Comparison of ENCODE assay signal across 1 cellular context in the genomic region with DNA sequence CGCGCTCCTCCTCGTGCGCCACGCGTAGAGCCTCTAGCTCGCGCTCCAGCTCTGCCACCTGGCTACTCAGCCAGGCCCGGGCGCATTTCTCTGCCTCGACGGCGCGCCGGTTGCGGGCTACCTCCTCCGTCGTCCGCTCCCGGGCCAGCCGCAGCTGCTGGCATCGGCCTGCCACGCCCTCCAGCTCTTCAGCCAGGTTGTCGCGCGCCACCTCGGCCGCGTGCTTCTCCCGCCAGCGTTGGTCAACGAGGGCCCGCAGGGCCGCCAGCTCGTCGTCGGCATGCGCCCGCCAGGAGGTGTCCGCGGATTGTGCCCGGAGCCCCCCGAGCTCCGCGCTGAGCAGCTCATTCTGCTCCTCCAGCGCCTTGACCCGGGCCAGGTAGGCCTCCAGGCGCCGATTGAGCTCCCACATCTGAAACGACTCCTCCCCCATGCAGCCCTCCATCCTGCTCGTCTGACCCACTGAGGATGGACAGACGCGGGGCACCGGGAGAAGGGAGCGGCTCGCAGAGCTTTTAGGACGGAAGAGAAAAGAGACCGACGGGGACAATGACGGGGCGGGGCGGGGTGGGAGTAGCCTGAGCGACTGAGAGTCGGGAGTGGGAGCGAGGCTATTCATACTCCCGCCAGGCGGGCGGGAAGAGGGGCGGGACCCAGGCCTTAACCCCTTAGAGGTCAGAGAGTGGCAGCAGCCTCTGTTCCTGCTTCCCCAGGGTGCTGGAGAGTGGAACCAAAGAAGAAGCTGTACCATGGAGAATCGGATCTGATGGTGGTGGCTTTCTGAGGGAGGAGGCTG.
TF ChIP-seq lines count a peak whose summit lies in the region.

A gene with protein sequence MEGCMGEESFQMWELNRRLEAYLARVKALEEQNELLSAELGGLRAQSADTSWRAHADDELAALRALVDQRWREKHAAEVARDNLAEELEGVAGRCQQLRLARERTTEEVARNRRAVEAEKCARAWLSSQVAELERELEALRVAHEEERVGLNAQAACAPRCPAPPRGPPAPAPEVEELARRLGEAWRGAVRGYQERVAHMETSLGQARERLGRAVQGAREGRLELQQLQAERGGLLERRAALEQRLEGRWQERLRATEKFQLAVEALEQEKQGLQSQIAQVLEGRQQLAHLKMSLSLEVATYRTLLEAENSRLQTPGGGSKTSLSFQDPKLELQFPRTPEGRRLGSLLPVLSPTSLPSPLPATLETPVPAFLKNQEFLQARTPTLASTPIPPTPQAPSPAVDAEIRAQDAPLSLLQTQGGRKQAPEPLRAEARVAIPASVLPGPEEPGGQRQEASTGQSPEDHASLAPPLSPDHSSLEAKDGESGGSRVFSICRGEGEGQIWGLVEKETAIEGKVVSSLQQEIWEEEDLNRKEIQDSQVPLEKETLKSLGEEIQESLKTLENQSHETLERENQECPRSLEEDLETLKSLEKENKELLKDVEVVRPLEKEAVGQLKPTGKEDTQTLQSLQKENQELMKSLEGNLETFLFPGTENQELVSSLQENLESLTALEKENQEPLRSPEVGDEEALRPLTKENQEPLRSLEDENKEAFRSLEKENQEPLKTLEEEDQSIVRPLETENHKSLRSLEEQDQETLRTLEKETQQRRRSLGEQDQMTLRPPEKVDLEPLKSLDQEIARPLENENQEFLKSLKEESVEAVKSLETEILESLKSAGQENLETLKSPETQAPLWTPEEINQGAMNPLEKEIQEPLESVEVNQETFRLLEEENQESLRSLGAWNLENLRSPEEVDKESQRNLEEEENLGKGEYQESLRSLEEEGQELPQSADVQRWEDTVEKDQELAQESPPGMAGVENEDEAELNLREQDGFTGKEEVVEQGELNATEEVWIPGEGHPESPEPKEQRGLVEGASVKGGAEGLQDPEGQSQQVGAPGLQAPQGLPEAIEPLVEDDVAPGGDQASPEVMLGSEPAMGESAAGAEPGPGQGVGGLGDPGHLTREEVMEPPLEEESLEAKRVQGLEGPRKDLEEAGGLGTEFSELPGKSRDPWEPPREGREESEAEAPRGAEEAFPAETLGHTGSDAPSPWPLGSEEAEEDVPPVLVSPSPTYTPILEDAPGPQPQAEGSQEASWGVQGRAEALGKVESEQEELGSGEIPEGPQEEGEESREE (N-terminal part only) (minus strand): TSS at position 588 of the 796 bp plus-strand sequence. CDS start 143 bp downstream, at position 445.

TF ChIP-seq in IMR-90, 13 proteins besides CTCF, POLR2A, EP300 and RAD21:
- TF ChIP-seq, protein P1, sequence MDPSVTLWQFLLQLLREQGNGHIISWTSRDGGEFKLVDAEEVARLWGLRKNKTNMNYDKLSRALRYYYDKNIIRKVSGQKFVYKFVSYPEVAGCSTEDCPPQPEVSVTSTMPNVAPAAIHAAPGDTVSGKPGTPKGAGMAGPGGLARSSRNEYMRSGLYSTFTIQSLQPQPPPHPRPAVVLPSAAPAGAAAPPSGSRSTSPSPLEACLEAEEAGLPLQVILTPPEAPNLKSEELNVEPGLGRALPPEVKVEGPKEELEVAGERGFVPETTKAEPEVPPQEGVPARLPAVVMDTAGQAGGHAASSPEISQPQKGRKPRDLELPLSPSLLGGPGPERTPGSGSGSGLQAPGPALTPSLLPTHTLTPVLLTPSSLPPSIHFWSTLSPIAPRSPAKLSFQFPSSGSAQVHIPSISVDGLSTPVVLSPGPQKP (IDR thresholded peaks at IDR 0.05; ENCODE audit: borderline replicate concordance, low read depth, low read length): no peak
- TF ChIP-seq MAZ (IDR thresholded peaks at IDR 0.05; ENCODE audit: borderline replicate concordance, low read depth, low read length): peak; percentile 9; the same call in 1 of the 2 replicates
